ENCODE assay signal across 7 cellular contexts in genomic region chr5:81850494-81850893, GRCh38.
DNase-seq lines count a peak whose midpoint lies in the region; ATAC-seq, FAIRE-seq and TF ChIP-seq lines count a peak whose summit lies in the region.

No MANE protein-coding gene starts in this region.

- no peaks in the 10 kb centered on the region for H3K36me3 ChIP-seq in HEK293 (ENCODE audit: control insufficient read depth in 2 of 2, insufficient read depth in 1 of 2, low read length in 2 of 2)

- H3K27ac ChIP-seq in HEK293 (ENCODE audit: extremely low read depth, low read depth, low read length): peak overlapping the region; percentile 91; the same call in 1 of the 2 replicates

- TF ChIP-seq POLR2A in H54 (IDR thresholded peaks at IDR 0.05; ENCODE audit: low read depth, low read length): no peak

- FAIRE-seq in H54 (lab: Jason Lieb, UNC): no peak

- peak overlapping the region; percentile 93 for H3K27ac Mint-ChIP-seq in T-helper 17 cell
- peak overlapping the region; percentile 19 for H3K27ac Mint-ChIP-seq in stimulated activated memory B cell treated with anti-CD40 and anti-IgM and Interleukin-4, amounts not matched to agents 10 μg/mL and 1 μg/mL and 100 μg/mL, for 72 hours

- peaks cover 25% of the 10 kb centered on the region for H3K4me1 Mint-ChIP-seq in T-helper 17 cell
- H3K4me1 Mint-ChIP-seq in stimulated activated memory B cell treated with anti-CD40 and anti-IgM and Interleukin-4, amounts not matched to agents 10 μg/mL and 1 μg/mL and 100 μg/mL, for 72 hours: peaks cover 26% of the 10 kb centered on the region

- intact Hi-C loops in left cardiac atrium (cut with DNase I): loop anchor here (2.0 to 10.0 kb wide), 4 partner anchors 62 to 426 kb away; partner anchors contain the start of genes ATG10 (in 1 of the 2) and SSBP2 (in 1 of the 2)

- POLR2A ChIA-PET in HEK293 (lab: Yijun Ruan, JAX): interaction anchor here (1.1 to 3.3 kb wide), 3 partner anchors 61 to 314 kb away, joined by 5 to 142 read pairs (median 9); partner anchors contain the start of gene SSBP2

- no peaks in the 10 kb centered on the region for H3K27me3 Mint-ChIP-seq in T-helper 17 cell
- no peaks in the 10 kb centered on the region for H3K27me3 Mint-ChIP-seq in stimulated activated memory B cell treated with anti-CD40 and anti-IgM and Interleukin-4, amounts not matched to agents 10 μg/mL and 1 μg/mL and 100 μg/mL, for 72 hours

- DNase-seq in T-helper 17 cell (no peak), left cardiac atrium (peak; percentile 29), cortex of kidney (lab: John Stamatoyannopoulos, UW) (no peak), H54 (ENCODE audit: insufficient read length, low spot score) (no peak)

- CTCF ChIA-PET in HEK293 (lab: Yijun Ruan, JAX): interaction anchor here (0.6 to 2.2 kb wide), 6 partner anchors 62 to 343 kb away, joined by 3 to 9 read pairs (median 6); partner anchors contain the start of gene SSBP2

- H3K9me3 ChIP-seq in HEK293 (ENCODE audit: control insufficient read depth, insufficient read depth, low read depth, low read length): no peaks in the 10 kb centered on the region
- H3K9me3 ChIP-seq in T-helper 17 cell (ENCODE audit: control insufficient read depth, low read length, poor library complexity, severe bottlenecking): no peaks in the 10 kb centered on the region

- no peak overlapping the region for H3K4me3 ChIP-seq in HEK293 (ENCODE audit: low read depth, low read length)

- TF ChIP-seq CTCF in HEK293 (tag by site-specific recombination; IDR thresholded peaks at IDR 0.05): no peak

- no peaks in the 10 kb centered on the region for H3K9me3 Mint-ChIP-seq in stimulated activated memory B cell treated with anti-CD40 and anti-IgM and Interleukin-4, amounts not matched to agents 10 μg/mL and 1 μg/mL and 100 μg/mL, for 72 hours

- peaks cover 4% of the 10 kb centered on the region for H3K36me3 Mint-ChIP-seq in T-helper 17 cell (ENCODE audit: low read depth)
- H3K36me3 Mint-ChIP-seq in stimulated activated memory B cell treated with anti-CD40 and anti-IgM and Interleukin-4, amounts not matched to agents 10 μg/mL and 1 μg/mL and 100 μg/mL, for 72 hours: no peaks in the 10 kb centered on the region

- H3K4me1 ChIP-seq in HEK293 (ENCODE audit: control insufficient read depth, insufficient read depth, low read length): peaks cover 8% of the 10 kb centered on the region

- no peak for ATAC-seq in T-helper 17 cell
- peak; percentile 42 to 67 for ATAC-seq in left cardiac atrium
- no peak for ATAC-seq in stimulated activated memory B cell treated with anti-CD40 and anti-IgM and Interleukin-4, amounts not matched to agents 10 μg/mL and 1 μg/mL and 100 μg/mL, for 72 hours
- no peak for ATAC-seq in GM18861 (IDR thresholded peaks at IDR 0.05; ENCODE audit: unreplicated experiment)

- H3K4me3 Mint-ChIP-seq in T-helper 17 cell: peak overlapping the region; percentile 95
- peak overlapping the region; percentile 42 for H3K4me3 Mint-ChIP-seq in stimulated activated memory B cell treated with anti-CD40 and anti-IgM and Interleukin-4, amounts not matched to agents 10 μg/mL and 1 μg/mL and 100 μg/mL, for 72 hours

TF ChIP-seq in HEK293, 187 proteins besides CTCF, POLR2A, EP300 and RAD21 (continues in another document):
- no peak for TF ChIP-seq AEBP2 (tag by site-specific recombination; IDR thresholded peaks at IDR 0.05; ENCODE audit: borderline replicate concordance)
- TF ChIP-seq ZNF843 (tag by site-specific recombination; IDR thresholded peaks at IDR 0.05): no peak
- no peak for TF ChIP-seq ZNF596 (tag by site-specific recombination; IDR thresholded peaks at IDR 0.05)
- no peak for TF ChIP-seq ZNF292 (tag by site-specific recombination; IDR thresholded peaks at IDR 0.05; ENCODE audit: borderline replicate concordance, low read depth)
- peak; percentile 44 for TF ChIP-seq ZNF335 (tag by site-specific recombination; conservative IDR thresholded peaks at IDR 0.05)
- no peak for TF ChIP-seq SETDB1 (IDR thresholded peaks at IDR 0.05; ENCODE audit: insufficient read length, low read length)
- TF ChIP-seq ZNF366 (tag by site-specific recombination; conservative IDR thresholded peaks at IDR 0.05): no peak
- no peak for TF ChIP-seq ZNF623 (tag by site-specific recombination; IDR thresholded peaks at IDR 0.05)
- TF ChIP-seq ZNF792 (tag by site-specific recombination; IDR thresholded peaks at IDR 0.05): no peak
- no peak for TF ChIP-seq SCRT1 (tag by site-specific recombination; IDR thresholded peaks at IDR 0.05; ENCODE audit: borderline replicate concordance)
- TF ChIP-seq HIC1 (tag by site-specific recombination; IDR thresholded peaks at IDR 0.05): no peak
- TF ChIP-seq ZNF10 (tag by site-specific recombination; IDR thresholded peaks at IDR 0.05): no peak
- no peak for TF ChIP-seq ZNF768 (tag by site-specific recombination; IDR thresholded peaks at IDR 0.05)
- TF ChIP-seq ZNF560 (tag by site-specific recombination; IDR thresholded peaks at IDR 0.05; ENCODE audit: borderline replicate concordance): no peak
- 0 out of 2 replicates have a peak, but pooled peaks have one; percentile 31 for TF ChIP-seq EGR2 (tag by site-specific recombination; IDR thresholded peaks at IDR 0.05; ENCODE audit: low read depth)
- TF ChIP-seq ZNF211 (tag by site-specific recombination; IDR thresholded peaks at IDR 0.05; ENCODE audit: low read depth): no peak
- TF ChIP-seq GFI1B (tag by site-specific recombination; IDR thresholded peaks at IDR 0.05): no peak
- TF ChIP-seq ZNF155 (tag by site-specific recombination; IDR thresholded peaks at IDR 0.05): no peak
- TF ChIP-seq ZNF280C (tag by site-specific recombination; IDR thresholded peaks at IDR 0.05): no peak
- TF ChIP-seq PATZ1 (tag by site-specific recombination; IDR thresholded peaks at IDR 0.05): peak; percentile 11; the same call in 1 of the 2 replicates
- peak; percentile 74 for TF ChIP-seq ZFHX2 (tag by site-specific recombination; conservative IDR thresholded peaks at IDR 0.05)
- no peak for TF ChIP-seq ZNF16 (tag by site-specific recombination; IDR thresholded peaks at IDR 0.05; ENCODE audit: low read depth)
- TF ChIP-seq ZNF621 (tag by site-specific recombination; IDR thresholded peaks at IDR 0.05): no peak

Comparison
In these comparisons a context has a peak if more than half of its experiments do, and no peak if none do; other contexts are left out.
1. ATAC-seq: peak in left cardiac atrium (2 of 2); none in T-helper 17 cell (single experiment), stimulated activated memory B cell treated with anti-CD40 and anti-IgM and Interleukin-4, amounts not matched to agents 10 μg/mL and 1 μg/mL and 100 μg/mL, for 72 hours (single experiment) and GM18861 (single experiment).